ENCODE assay signal across 1 cellular context in the genomic region with DNA sequence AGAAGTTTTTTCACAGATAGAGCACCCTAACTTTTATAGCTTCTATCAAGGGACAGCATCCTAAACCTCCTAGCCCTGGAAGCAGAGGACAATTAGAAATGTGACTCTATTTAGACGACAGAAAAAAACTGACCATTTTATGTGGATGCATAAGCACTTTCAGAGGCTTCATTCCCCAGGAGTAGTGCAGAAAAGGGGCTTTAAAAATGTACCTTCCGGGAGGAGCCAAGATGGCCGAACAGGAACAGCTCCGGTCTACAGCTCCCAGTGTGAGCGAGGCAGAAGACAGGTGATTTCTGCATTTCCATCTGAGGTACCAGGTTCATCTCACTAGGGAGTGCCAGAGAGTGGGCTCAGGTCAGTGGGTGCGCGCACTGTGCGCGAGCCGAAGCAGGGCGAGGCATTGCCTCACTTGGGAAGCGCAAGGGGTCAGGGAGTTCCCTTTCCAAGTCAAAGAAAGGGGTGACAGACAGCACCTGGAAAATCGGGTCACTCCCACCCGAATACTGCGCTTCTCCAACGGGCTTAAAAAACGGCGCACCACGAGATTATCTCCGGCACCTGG.
A peak's percentile ranks its signal among the peaks of the same experiment; 100 is the strongest.
TF ChIP-seq lines count a peak whose summit lies in the region.

No MANE protein-coding gene starts in this region.

TF ChIP-seq in H1, 55 proteins besides CTCF, POLR2A, EP300 and RAD21:
- TF ChIP-seq TAF1 (IDR thresholded peaks at IDR 0.05; ENCODE audit: low read depth, low read length): 0 out of 2 replicates have a peak, but pooled peaks have one; percentile 6
- peak; percentile 57; the same call in 1 of the 2 replicates for TF ChIP-seq YY1 (IDR thresholded peaks at IDR 0.05; ENCODE audit: low read depth, low read length)
TF ChIP-seq in H1: peak in this region for 2; not testable (repeated sequence) for 53.
